ENCODE assay signal across 1 cellular context in genomic region chr5:177592010-177592834, GRCh38.
TF ChIP-seq lines count a peak whose summit lies in the region.

Gene TMED9 (plus strand): TSS chr5:177592203. CDS start chr5:177592215, 12 bp downstream.

TF ChIP-seq in HepG2, 621 proteins besides CTCF, POLR2A, EP300 and RAD21 (continued from another document and continues in another):
- no peak for TF ChIP-seq FUBP1 (CRISPR knock-in tag; IDR thresholded peaks at IDR 0.05; ENCODE audit: borderline replicate concordance)
- TF ChIP-seq CEBPG (CRISPR knock-in tag; IDR thresholded peaks at IDR 0.05): no peak
- no peak for TF ChIP-seq NFKBIZ (CRISPR knock-in tag; IDR thresholded peaks at IDR 0.05)
- TF ChIP-seq ZNF607 (CRISPR knock-in tag; IDR thresholded peaks at IDR 0.05; ENCODE audit: borderline replicate concordance): no peak
- peak; percentile 38; the same call in 1 of the 2 replicates for TF ChIP-seq ETS1 (CRISPR knock-in tag; IDR thresholded peaks at IDR 0.05)
- peak; percentile 80 for TF ChIP-seq GATAD1 (CRISPR knock-in tag; IDR thresholded peaks at IDR 0.05)
- no peak for TF ChIP-seq PBX2 (CRISPR knock-in tag; IDR thresholded peaks at IDR 0.05)
- peak; percentile 75; the same call in 1 of the 2 replicates for TF ChIP-seq BRCA1 (CRISPR knock-in tag; IDR thresholded peaks at IDR 0.05)
- TF ChIP-seq ZNF432 (CRISPR knock-in tag; IDR thresholded peaks at IDR 0.05; ENCODE audit: borderline replicate concordance): no peak
- TF ChIP-seq ZKSCAN8 (CRISPR knock-in tag; IDR thresholded peaks at IDR 0.05; ENCODE audit: borderline replicate concordance): no peak
- TF ChIP-seq ELK4 (CRISPR knock-in tag; IDR thresholded peaks at IDR 0.05; ENCODE audit: borderline replicate concordance): 0 out of 2 replicates have a peak, but pooled peaks have one; percentile 35
- no peak for TF ChIP-seq ZNF292 (CRISPR knock-in tag; IDR thresholded peaks at IDR 0.05; ENCODE audit: borderline replicate concordance, low read depth)
- no peak for TF ChIP-seq MIER2 (CRISPR knock-in tag; IDR thresholded peaks at IDR 0.05)
- TF ChIP-seq KDM4B (CRISPR knock-in tag; IDR thresholded peaks at IDR 0.05): peak; percentile 24; the same call in 1 of the 2 replicates
- TF ChIP-seq CREM (IDR thresholded peaks at IDR 0.05): peak; percentile 46
- no peak for TF ChIP-seq CREM (CRISPR knock-in tag; IDR thresholded peaks at IDR 0.05)
- TF ChIP-seq GATA4 (IDR thresholded peaks at IDR 0.05; ENCODE audit: borderline replicate concordance, low read depth): 0 out of 2 replicates have a peak, but pooled peaks have one; percentile 33
- TF ChIP-seq CREB1 (IDR thresholded peaks at IDR 0.05): peak; percentile 5; the same call in 1 of the 2 replicates
- TF ChIP-seq CREB1 (CRISPR knock-in tag; IDR thresholded peaks at IDR 0.05): no peak; the same call in 1 of the 2 replicates
- peak; percentile 76 for TF ChIP-seq CHD2 (IDR thresholded peaks at IDR 0.05; ENCODE audit: low read depth, low read length)
- TF ChIP-seq TP53 (CRISPR knock-in tag; conservative IDR thresholded peaks at IDR 0.05): no peak
- TF ChIP-seq ZNF619 (CRISPR knock-in tag; IDR thresholded peaks at IDR 0.05): peak; percentile 79; the same call in 1 of the 2 replicates
- TF ChIP-seq ADNP (CRISPR knock-in tag; IDR thresholded peaks at IDR 0.05): no peak
- no peak for TF ChIP-seq RCOR2 (CRISPR knock-in tag; IDR thresholded peaks at IDR 0.05)
- TF ChIP-seq GRHL1 (CRISPR knock-in tag; conservative IDR thresholded peaks at IDR 0.05): no peak
- peak; percentile 52 for TF ChIP-seq NR0B2 (CRISPR knock-in tag; IDR thresholded peaks at IDR 0.05)
- peak; percentile 61; the same call in 1 of the 2 replicates for TF ChIP-seq ELF3 (CRISPR knock-in tag; IDR thresholded peaks at IDR 0.05)
- no peak for TF ChIP-seq HMG20A (CRISPR knock-in tag; IDR thresholded peaks at IDR 0.05; ENCODE audit: borderline replicate concordance)
- no peak for TF ChIP-seq ZNF703 (CRISPR knock-in tag; IDR thresholded peaks at IDR 0.05; ENCODE audit: borderline replicate concordance)
- TF ChIP-seq ZFP82 (CRISPR knock-in tag; IDR thresholded peaks at IDR 0.05; ENCODE audit: borderline replicate concordance): 0 out of 2 replicates have a peak, but pooled peaks have one; percentile 36
- no peak for TF ChIP-seq FOXP1 (IDR thresholded peaks at IDR 0.05)
- no peak for TF ChIP-seq FOXP1 (CRISPR knock-in tag; IDR thresholded peaks at IDR 0.05)
- no peak for TF ChIP-seq ZNF10 (CRISPR knock-in tag; IDR thresholded peaks at IDR 0.05; ENCODE audit: borderline replicate concordance, low read depth)
- TF ChIP-seq BATF2 (CRISPR knock-in tag; IDR thresholded peaks at IDR 0.05): peak; percentile 71; the same call in 1 of the 2 replicates
- no peak for TF ChIP-seq CHCHD3 (CRISPR knock-in tag; IDR thresholded peaks at IDR 0.05)
- no peak for TF ChIP-seq ZNF841 (CRISPR knock-in tag; IDR thresholded peaks at IDR 0.05; ENCODE audit: borderline replicate concordance)
- TF ChIP-seq ZNF276 (CRISPR knock-in tag; IDR thresholded peaks at IDR 0.05; ENCODE audit: low read depth): no peak
- 0 out of 2 replicates have a peak, but pooled peaks have one; percentile 1 for TF ChIP-seq NFE2L2 (IDR thresholded peaks at IDR 0.05; ENCODE audit: low read length)
- peak; percentile 91 for TF ChIP-seq PHF8 (CRISPR knock-in tag; IDR thresholded peaks at IDR 0.05)
- TF ChIP-seq KDM5B (CRISPR knock-in tag; IDR thresholded peaks at IDR 0.05; ENCODE audit: borderline replicate concordance): peak; percentile 59; the same call in 1 of the 2 replicates
- 0 out of 2 replicates have a peak, but pooled peaks have one; percentile 33 for TF ChIP-seq FOXC1 (CRISPR knock-in tag; IDR thresholded peaks at IDR 0.05; ENCODE audit: borderline replicate concordance)
- TF ChIP-seq ZNF629 (CRISPR knock-in tag; conservative IDR thresholded peaks at IDR 0.05): peak; percentile 64
- peak; percentile 71 for TF ChIP-seq SALL2 (CRISPR knock-in tag; IDR thresholded peaks at IDR 0.05)
- 0 out of 2 replicates have a peak, but pooled peaks have one; percentile 19 for TF ChIP-seq KLF13 (CRISPR knock-in tag; IDR thresholded peaks at IDR 0.05)
- TF ChIP-seq ZNF614 (CRISPR knock-in tag; IDR thresholded peaks at IDR 0.05; ENCODE audit: borderline replicate concordance): peak; percentile 41; the same call in 1 of the 2 replicates
- TF ChIP-seq ZNF280B (CRISPR knock-in tag; IDR thresholded peaks at IDR 0.05; ENCODE audit: borderline replicate concordance): 0 out of 2 replicates have a peak, but pooled peaks have one; percentile 17
- peak; percentile 75; the same call in 1 of the 2 replicates for TF ChIP-seq ZNF709 (CRISPR knock-in tag; IDR thresholded peaks at IDR 0.05)
- peak; percentile 64; the same call in 1 of the 2 replicates for TF ChIP-seq ZNF800 (CRISPR knock-in tag; IDR thresholded peaks at IDR 0.05)
- peak; percentile 65; the same call in 1 of the 3 replicates for TF ChIP-seq MXI1 (IDR thresholded peaks at IDR 0.05; ENCODE audit: borderline replicate concordance, low read depth, low read length)
- peak; percentile 78; the same call in 1 of the 2 replicates for TF ChIP-seq ZSCAN20 (CRISPR knock-in tag; IDR thresholded peaks at IDR 0.05; ENCODE audit: borderline replicate concordance)
